2 cellular contexts compared by ENCODE assay signal in genomic region chr1:181088079-181089016, GRCh38.
TF ChIP-seq lines count a peak whose summit lies in the region.

Gene IER5, plus strand, starts transcription at chr1:181088700. Its CDS starts 203 bp downstream, at chr1:181088903.

TF ChIP-seq in A549, 52 proteins besides CTCF, POLR2A, EP300 and RAD21 (continued from another document):
- TF ChIP-seq E2F6 (IDR thresholded peaks at IDR 0.05; ENCODE audit: borderline replicate concordance, low read depth) (peak; percentile 83; the same call in 1 of the 2 replicates), MAZ (IDR thresholded peaks at IDR 0.05; ENCODE audit: borderline replicate concordance, low read depth, low read length) (peak; percentile 60; the same call in 1 of the 2 replicates), MAX (IDR thresholded peaks at IDR 0.05) (peak; percentile 90; the same call in 1 of the 2 replicates), RARB (CRISPR knock-in tag; IDR thresholded peaks at IDR 0.05) (0 out of 2 replicates have a peak, but pooled peaks have one; percentile 47), GATA3 (IDR thresholded peaks at IDR 0.05; ENCODE audit: borderline replicate concordance) (peak; percentile 50; the same call in 1 of the 2 replicates), CBX2 (IDR thresholded peaks at IDR 0.05; ENCODE audit: borderline replicate concordance, low read depth) (no peak), BCL3 (IDR thresholded peaks at IDR 0.05) (peak; percentile 100), FOSL2 (IDR thresholded peaks at IDR 0.05) (no peak), FOSL2 (CRISPR knock-in tag; IDR thresholded peaks at IDR 0.05) (peak; percentile 44), CBX8 (IDR thresholded peaks at IDR 0.05) (no peak), TFCP2L1 (CRISPR knock-in tag; IDR thresholded peaks at IDR 0.05) (peak; percentile 71; the same call in 1 of the 2 replicates), REST (IDR thresholded peaks at IDR 0.05) (peak; percentile 38; the same call in 1 of the 2 replicates), CHD2 (IDR thresholded peaks at IDR 0.05; ENCODE audit: low read length, partially characterized antibody) (peak; percentile 46), PHF8 (IDR thresholded peaks at IDR 0.05; ENCODE audit: borderline replicate concordance, low read depth) (peak; percentile 64), FOSB (CRISPR knock-in tag; IDR thresholded peaks at IDR 0.05) (0 out of 2 replicates have a peak, but pooled peaks have one; percentile 69), PBX3 (IDR thresholded peaks at IDR 0.05) (peak; percentile 81), USF2 (IDR thresholded peaks at IDR 0.05) (peak; percentile 93), RCOR1 (IDR thresholded peaks at IDR 0.05; ENCODE audit: low read depth, low read length) (no peak), ZNF302 (CRISPR knock-in tag; IDR thresholded peaks at IDR 0.05) (no peak), JUN (IDR thresholded peaks at IDR 0.05) (peak; percentile 96 to 100), HOXA7 (CRISPR knock-in tag; IDR thresholded peaks at IDR 0.05) (peak; percentile 79; the same call in 1 of the 2 replicates), NR3C1 (IDR thresholded peaks at IDR 0.05) (no peak)

TF ChIP-seq in K562, 482 proteins besides CTCF, POLR2A, EP300 and RAD21 (continued from another document and continues in another):
- no peak for TF ChIP-seq CTCFL (IDR thresholded peaks at IDR 0.05; ENCODE audit: borderline replicate concordance, insufficient read depth, low read depth, low read length, poor library complexity, severe bottlenecking)
- no peak for TF ChIP-seq HSF4 (CRISPR knock-in tag; IDR thresholded peaks at IDR 0.05; ENCODE audit: borderline replicate concordance)
- TF ChIP-seq BCLAF1 (IDR thresholded peaks at IDR 0.05; ENCODE audit: borderline replicate concordance in 1 of 2, control insufficient read depth in 1 of 2, low read depth in 2 of 2, low read length in 1 of 2) = peak in 1 of 2 experiments; percentile 83; a peak in 2 of 4 replicates
- TF ChIP-seq ZKSCAN1 (IDR thresholded peaks at IDR 0.05; ENCODE audit: low read depth, low read length) = peak; percentile 72; the same call in 1 of the 2 replicates
- TF ChIP-seq E2F6 (IDR thresholded peaks at IDR 0.05; ENCODE audit: borderline replicate concordance in 1 of 2, extremely low read depth in 1 of 2, insufficient read depth in 1 of 2, insufficient read length in 1 of 2, low read depth in 1 of 2, low read length in 1 of 2, poor library complexity in 1 of 2, severe bottlenecking in 1 of 2) = peak; percentile 92 to 93
- no peak for TF ChIP-seq POU5F1 (IDR thresholded peaks at IDR 0.05; ENCODE audit: borderline replicate concordance, low read depth, low read length, partially characterized antibody)
- peak; percentile 100 for TF ChIP-seq CXXC5 (CRISPR knock-in tag; IDR thresholded peaks at IDR 0.05)
- peak; percentile 95 for TF ChIP-seq ZNF511 (CRISPR knock-in tag; IDR thresholded peaks at IDR 0.05)
- peak; percentile 58; the same call in 1 of the 2 replicates for TF ChIP-seq ZNF583 (CRISPR knock-in tag; IDR thresholded peaks at IDR 0.05)
- peak; percentile 67 for TF ChIP-seq ETV5 (CRISPR knock-in tag; IDR thresholded peaks at IDR 0.05; ENCODE audit: low read depth)
- peak; percentile 58; the same call in 1 of the 2 replicates for TF ChIP-seq CHAMP1 (IDR thresholded peaks at IDR 0.05)
- no peak for TF ChIP-seq SMARCE1 (IDR thresholded peaks at IDR 0.05)
- peak in 1 of 2 experiments; percentile 90; a peak in 3 of 4 replicates for TF ChIP-seq SRF (CRISPR knock-in tag; IDR thresholded peaks at IDR 0.05)
- TF ChIP-seq POLR2AphosphoS2 (IDR thresholded peaks at IDR 0.05; ENCODE audit: low read length) = peak; percentile 94
- TF ChIP-seq SMAD4 (CRISPR knock-in tag; conservative IDR thresholded peaks at IDR 0.05) = peak; percentile 66
- 0 out of 2 replicates have a peak, but pooled peaks have one; percentile 28 for TF ChIP-seq ZBTB43 (CRISPR knock-in tag; IDR thresholded peaks at IDR 0.05)
- TF ChIP-seq SAP30 (IDR thresholded peaks at IDR 0.05; ENCODE audit: borderline replicate concordance, insufficient read depth, low read depth, low read length, poor library complexity, severe bottlenecking) = peak; percentile 85
- peak; percentile 94 for TF ChIP-seq USF1 (CRISPR knock-in tag; IDR thresholded peaks at IDR 0.05)
- TF ChIP-seq HDAC2 (IDR thresholded peaks at IDR 0.05) = peak; percentile 49; the same call in 1 of the 2 replicates
- peak; percentile 99 for TF ChIP-seq PML (IDR thresholded peaks at IDR 0.05; ENCODE audit: low read length)
- TF ChIP-seq HNRNPK (IDR thresholded peaks at IDR 0.05; ENCODE audit: low read depth, low read length, poor library complexity, severe bottlenecking) = no peak
- no peak for TF ChIP-seq SNRNP70 (optimal IDR thresholded peaks at IDR 0.05; ENCODE audit: low read depth, low read length)
- peak in 1 of 2 experiments; percentile 61; a peak in 3 of 4 replicates for TF ChIP-seq HDAC1 (IDR thresholded peaks at IDR 0.05)
- TF ChIP-seq HMGN3 (IDR thresholded peaks at IDR 0.05; ENCODE audit: borderline replicate concordance, extremely low read depth, insufficient read length, low read depth, low read length) = peak; percentile 97
- peak; percentile 21; the same call in 1 of the 2 replicates for TF ChIP-seq ZBTB33 (CRISPR knock-in tag; IDR thresholded peaks at IDR 0.05)
- peak; percentile 28; the same call in 1 of the 2 replicates for TF ChIP-seq CBFA2T3 (IDR thresholded peaks at IDR 0.05)
- TF ChIP-seq FOXJ3 (CRISPR knock-in tag; IDR thresholded peaks at IDR 0.05) = no peak
- peak; percentile 99 for TF ChIP-seq POLR2H (tag; IDR thresholded peaks at IDR 0.05; ENCODE audit: low read depth)
- peak; percentile 74 for TF ChIP-seq ZHX1 (conservative IDR thresholded peaks at IDR 0.05; ENCODE audit: low read length)
- 0 out of 2 replicates have a peak, but pooled peaks have one; percentile 49 for TF ChIP-seq ZNF764 (CRISPR knock-in tag; IDR thresholded peaks at IDR 0.05; ENCODE audit: low read depth)
